ENCODE assay signal across 1 cellular context in genomic region chr13:110702591-110703526, GRCh38.
TF ChIP-seq lines count a peak whose summit lies in the region.

No MANE protein-coding gene starts in this region.

TF ChIP-seq in WTC11, 78 proteins besides CTCF, POLR2A, EP300 and RAD21 (continued from another document):
- TF ChIP-seq ZSCAN18 (CRISPR knock-in tag; IDR thresholded peaks at IDR 0.05) (no peak), NFYB (CRISPR knock-in tag; conservative IDR thresholded peaks at IDR 0.05; ENCODE audit: low read depth) (no peak), SMAD4 (CRISPR knock-in tag; IDR thresholded peaks at IDR 0.05) (no peak), STAT6 (CRISPR knock-in tag; conservative IDR thresholded peaks at IDR 0.05; ENCODE audit: low read depth) (no peak), TEAD1 (CRISPR knock-in tag; IDR thresholded peaks at IDR 0.05) (no peak), SMAD3 (CRISPR knock-in tag; IDR thresholded peaks at IDR 0.05; ENCODE audit: borderline replicate concordance) (no peak), FOXP1 (CRISPR knock-in tag; IDR thresholded peaks at IDR 0.05; ENCODE audit: borderline replicate concordance) (no peak), MYBL2 (CRISPR knock-in tag; IDR thresholded peaks at IDR 0.05) (no peak)
